23 cellular contexts compared by ENCODE assay signal in genomic region chr12:90112668-90113067, GRCh38.
"Had no signal": no experiment of that assay in that cellular context is flagged by ENCODE, and none has a peak within 500 bp of the region (broad histone marks: within the 10 kb centered on the region; RNA-seq: fewer than 3 reads in every experiment).

No MANE protein-coding gene starts in this region.

- H3K4me2 ChIP-seq: hepatocyte had no signal

- H3K4me3 ChIP-seq: hepatocyte, lung, spleen, tibial nerve, uterus had no signal

- DNase-seq: activated CD4-positive, alpha-beta T cell treated with anti-CD3 and anti-CD28 coated beads, Interleukin-2, amount 50 U/mL, for 1 hour; activated CD4-positive, CD25-positive, alpha-beta regulatory T cell treated with anti-CD3 and anti-CD28 coated beads, Interleukin-2, amount 50 U/mL, for 72 hours; activated CD8-positive, alpha-beta memory T cell treated with anti-CD3 and anti-CD28 coated beads, Interleukin-2, amount 50 U/mL, for 4 hours; activated effector memory CD4-positive, alpha-beta T cell treated with Interleukin-2 at 50 U/mL for 16 hours; activated naive CD4-positive, alpha-beta T cell treated with anti-CD3 and anti-CD28 coated beads, Interleukin-2, amount 10 ng/mL, durations not matched to agents 7 days and 5 days; activated naive CD8-positive, alpha-beta T cell treated with anti-CD3 and anti-CD28 coated beads, Interleukin-2, amount 50 U/mL, for 24 hours; activated T-cell treated with anti-CD3 and anti-CD28 coated beads, Interleukin-2, amount 50 U/mL, for 4 hours; brain microvascular endothelial cell; foreskin keratinocyte; left colon; sigmoid colon; spleen; stimulated activated CD8-positive, alpha-beta memory T cell treated with anti-CD3 and anti-CD28 coated beads, Interleukin-4, amount 100 ng/mL, for 48 hours; stimulated activated naive CD4-positive, alpha-beta T cell; uterus had no signal

- H2AFZ ChIP-seq: hepatocyte had no signal

- H3K4me1 Mint-ChIP-seq: activated naive CD4-positive, alpha-beta T cell treated with anti-CD3 and anti-CD28 coated beads, Interleukin-2, amount 10 ng/mL, durations not matched to agents 7 days and 5 days; activated naive CD8-positive, alpha-beta T cell treated with anti-CD3 and anti-CD28 coated beads, Interleukin-2, amount 50 U/mL, for 24 hours had no signal

- H3K27me3 Mint-ChIP-seq: activated naive CD4-positive, alpha-beta T cell treated with anti-CD3 and anti-CD28 coated beads, Interleukin-2, amount 10 ng/mL, durations not matched to agents 7 days and 5 days; activated naive CD8-positive, alpha-beta T cell treated with anti-CD3 and anti-CD28 coated beads, Interleukin-2, amount 50 U/mL, for 24 hours had no signal

- H3K9me3 Mint-ChIP-seq: activated naive CD4-positive, alpha-beta T cell treated with anti-CD3 and anti-CD28 coated beads, Interleukin-2, amount 10 ng/mL, durations not matched to agents 7 days and 5 days; activated naive CD8-positive, alpha-beta T cell treated with anti-CD3 and anti-CD28 coated beads, Interleukin-2, amount 50 U/mL, for 24 hours; activated T-cell treated with anti-CD3 and anti-CD28 coated beads, Interleukin-2, amount 50 U/mL, for 4 hours; T-helper 1 cell treated with Interleukin-12 subunit alpha and Interleukin-12 subunit beta and Interleukin-4 antibody, amounts not matched to agents 30 μg/mL and 1 μg/mL, for 36 hours had no signal

- H3K4me3 Mint-ChIP-seq: activated naive CD4-positive, alpha-beta T cell treated with anti-CD3 and anti-CD28 coated beads, Interleukin-2, amount 10 ng/mL, durations not matched to agents 7 days and 5 days; activated naive CD8-positive, alpha-beta T cell treated with anti-CD3 and anti-CD28 coated beads, Interleukin-2, amount 50 U/mL, for 24 hours; activated T-cell treated with anti-CD3 and anti-CD28 coated beads, Interleukin-2, amount 50 U/mL, for 4 hours; mesothelial cell of epicardium; nephron; T-helper 1 cell treated with Interleukin-12 subunit alpha and Interleukin-12 subunit beta and Interleukin-4 antibody, amounts not matched to agents 30 μg/mL and 1 μg/mL, for 36 hours had no signal

- H3K9me3 ChIP-seq: sigmoid colon, tibial nerve, uterus had no signal

- H3K36me3 Mint-ChIP-seq: activated naive CD4-positive, alpha-beta T cell treated with anti-CD3 and anti-CD28 coated beads, Interleukin-2, amount 10 ng/mL, durations not matched to agents 7 days and 5 days had no signal

- H3K27ac ChIP-seq: brain microvascular endothelial cell, epithelial cell of prostate, foreskin keratinocyte, hepatocyte, parathyroid adenoma, spleen had no signal

- H3K79me2 ChIP-seq: hepatocyte, parathyroid adenoma had no signal

- H3K27me3 ChIP-seq: brain microvascular endothelial cell, foreskin keratinocyte, hepatocyte, sigmoid colon, spleen, tibial nerve, uterus had no signal

- H3K27ac Mint-ChIP-seq: activated naive CD4-positive, alpha-beta T cell treated with anti-CD3 and anti-CD28 coated beads, Interleukin-2, amount 10 ng/mL, durations not matched to agents 7 days and 5 days; activated naive CD8-positive, alpha-beta T cell treated with anti-CD3 and anti-CD28 coated beads, Interleukin-2, amount 50 U/mL, for 24 hours; mesothelial cell of epicardium; T-helper 1 cell treated with Interleukin-12 subunit alpha and Interleukin-12 subunit beta and Interleukin-4 antibody, amounts not matched to agents 30 μg/mL and 1 μg/mL, for 36 hours had no signal

- H3K9ac ChIP-seq: parathyroid adenoma had no signal

- ATAC-seq: activated naive CD8-positive, alpha-beta T cell treated with anti-CD3 and anti-CD28 coated beads, Interleukin-2, amount 50 U/mL, for 24 hours; activated T-cell treated with anti-CD3 and anti-CD28 coated beads, Interleukin-2, amount 50 U/mL, for 4 hours; foreskin keratinocyte; left colon had no signal

- H3K4me1 ChIP-seq: foreskin keratinocyte, parathyroid adenoma, spleen had no signal

- H3K36me3 ChIP-seq: brain microvascular endothelial cell, sigmoid colon, spleen, tibial nerve, uterus had no signal
